ENCODE assay signal across 15 cellular contexts in the genomic region with DNA sequence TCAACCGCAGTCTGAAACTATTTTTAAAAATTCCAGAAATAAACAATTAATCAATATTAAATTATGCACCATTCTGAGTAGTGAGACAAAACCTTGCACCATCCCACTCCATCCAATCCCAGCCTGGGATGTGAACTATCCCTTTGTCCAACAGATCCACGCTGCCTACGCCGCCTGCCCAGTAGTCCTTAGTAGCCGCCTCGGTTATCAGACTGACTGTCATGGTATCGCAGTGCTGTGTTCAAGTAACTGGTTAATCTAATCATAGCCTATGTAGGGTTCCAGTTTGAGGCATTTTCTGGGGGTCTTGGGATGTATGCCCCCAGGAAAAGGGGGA.
DNase-seq lines count a peak whose midpoint lies in the region; ATAC-seq and TF ChIP-seq lines count a peak whose summit lies in the region.
"Had no signal": no experiment of that assay in that cellular context is flagged by ENCODE, and none has a peak within 500 bp of the region (broad histone marks: within the 10 kb centered on the region; RNA-seq: fewer than 3 reads in every experiment).

No MANE protein-coding gene starts in this region.

- intact Hi-C loops in upper lobe of right lung (cut with DNase I) = no loop called here

- H2BK12ac ChIP-seq in mesenchymal stem cell (ENCODE audit: low read length in 2 of 2) = peak overlapping the region; percentile 16 to 87

- peak overlapping the region; percentile 85 for H4K91ac ChIP-seq in mesenchymal stem cell (ENCODE audit: low read length)

- no peak overlapping the region for H3K4ac ChIP-seq in mesenchymal stem cell (ENCODE audit: low read depth in 1 of 2, low read length in 2 of 2)

- ATAC-seq in upper lobe of right lung = peak; percentile 43
- ATAC-seq in naive thymus-derived CD8-positive, alpha-beta T cell = no peak
- ATAC-seq: K562 had no signal

- peak overlapping the region; percentile 42 for H2BK120ac ChIP-seq in mesenchymal stem cell (ENCODE audit: low read depth, low read length)

- H3K27ac ChIP-seq in RWPE1 (peak overlapping the region; percentile 96), esophagus (ENCODE audit: low read depth in 2 of 2, low read length in 1 of 2) (peak overlapping the region; percentile 75 to 94), mesenchymal stem cell (ENCODE audit: low read length, poor library complexity, severe bottlenecking) (peak overlapping the region; percentile 17), upper lobe of right lung (peak overlapping the region; percentile 24)

- H2BK5ac ChIP-seq in mesenchymal stem cell (ENCODE audit: low read depth, low read length, poor library complexity, severe bottlenecking) = no peak overlapping the region

- H3K4me1 ChIP-seq in esophagus (ENCODE audit: control insufficient read depth in 2 of 2, insufficient read depth in 2 of 2, low read length in 1 of 2) = peaks cover 0 to 6% of the 10 kb centered on the region in 2 donors
- H3K4me1 ChIP-seq in mesenchymal stem cell (ENCODE audit: control insufficient read depth, insufficient read depth, low read depth, low read length) = peaks cover 6% of the 10 kb centered on the region
- H3K4me1 ChIP-seq in upper lobe of right lung = no peaks in the 10 kb centered on the region

- TF ChIP-seq CTCF in RWPE1 (conservative IDR thresholded peaks at IDR 0.05; ENCODE audit: low read depth) (no peak), upper lobe of right lung (IDR thresholded peaks at IDR 0.05) (no peak)

- H3K27ac Mint-ChIP-seq in naive thymus-derived CD8-positive, alpha-beta T cell = no peak overlapping the region
- H3K27ac Mint-ChIP-seq: activated naive CD8-positive, alpha-beta T cell treated with anti-CD3 and anti-CD28 coated beads, Interleukin-2, amount 10 ng/mL, durations not matched to agents 7 days and 5 days had no signal

- H3K36me3 ChIP-seq in esophagus (ENCODE audit: control insufficient read depth in 2 of 2, insufficient read depth in 2 of 2, low read length in 1 of 2) (no peaks in the 10 kb centered on the region), mesenchymal stem cell (ENCODE audit: control insufficient read depth in 1 of 2, insufficient read depth in 2 of 2, low read depth in 1 of 2, low read length in 2 of 2) (no peaks in the 10 kb centered on the region), upper lobe of right lung (no peaks in the 10 kb centered on the region)

- H3K4me3 ChIP-seq in esophagus (ENCODE audit: low read depth in 1 of 2, low read length in 2 of 2) = no peak overlapping the region
- H3K4me3 ChIP-seq in mesenchymal stem cell (ENCODE audit: insufficient read depth in 1 of 2, low read depth in 1 of 2, low read length in 2 of 2) = peak overlapping the region in 1 of 2 experiments; percentile 45
- H3K4me3 ChIP-seq in upper lobe of right lung = no peak overlapping the region
- H3K4me3 ChIP-seq: K562 had no signal

- no peaks in the 10 kb centered on the region for H3K36me3 Mint-ChIP-seq in naive thymus-derived CD8-positive, alpha-beta T cell
- H3K36me3 Mint-ChIP-seq: activated naive CD8-positive, alpha-beta T cell treated with anti-CD3 and anti-CD28 coated beads, Interleukin-2, amount 10 ng/mL, durations not matched to agents 7 days and 5 days; mesothelial cell of epicardium had no signal

- H3K4me1 Mint-ChIP-seq in naive thymus-derived CD8-positive, alpha-beta T cell = peaks cover 0 to 3% (median 0%) of the 10 kb centered on the region in 4 donors
- H3K4me1 Mint-ChIP-seq: activated naive CD8-positive, alpha-beta T cell treated with anti-CD3 and anti-CD28 coated beads, Interleukin-2, amount 10 ng/mL, durations not matched to agents 7 days and 5 days had no signal

- 83 to 92% methylated on average over 7 of the region's 7 CpGs for WGBS in esophagus, 2 donors
- 100% methylated on average over 6 of the region's 7 CpGs for WGBS in mesenchymal stem cell

- peaks cover 0 to 10% (median 0%) of the 10 kb centered on the region in 5 donors for H3K27me3 Mint-ChIP-seq in naive thymus-derived CD8-positive, alpha-beta T cell

- H3K23ac ChIP-seq in mesenchymal stem cell (ENCODE audit: low read length in 2 of 2) = no peak overlapping the region

- DNase-seq in RWPE1 (ENCODE audit: low spot score) (no peak), mesenchymal stem cell (no peak), upper lobe of right lung (no peak), retina (no peak), NCI-H524 (lab: John Stamatoyannopoulos, UW) (no peak)
- DNase-seq in naive thymus-derived CD8-positive, alpha-beta T cell = no peak
- DNase-seq: activated CD8-positive, alpha-beta memory T cell treated with anti-CD3 and anti-CD28 coated beads for 24 hours; activated naive CD8-positive, alpha-beta T cell treated with anti-CD3 and anti-CD28 coated beads, Interleukin-2, amount 10 ng/mL, durations not matched to agents 7 days and 5 days; caudate nucleus; hippocampal formation; NCI-H2029; NCI-H510A treated with DMSO at 0.1 percent for 48 hours had no signal

- peak overlapping the region; percentile 74 for H4K8ac ChIP-seq in mesenchymal stem cell (ENCODE audit: low read length)

- CTCF ChIA-PET in RWPE1 (lab: Yijun Ruan, JAX) = interaction anchor here (2.2 kb wide), 1 partner anchor 188 kb away, joined by 10 read pairs; no protein-coding TSS in a partner anchor

- H2BK15ac ChIP-seq in mesenchymal stem cell (ENCODE audit: low read depth, poor library complexity, severe bottlenecking) = no peak overlapping the region

- H2AK5ac ChIP-seq in mesenchymal stem cell (ENCODE audit: low read length, severe bottlenecking) = no peak overlapping the region

- no peak overlapping the region for H3K14ac ChIP-seq in mesenchymal stem cell (ENCODE audit: low read length in 2 of 2)

- peak overlapping the region; percentile 29 to 96 for H3K18ac ChIP-seq in mesenchymal stem cell (ENCODE audit: low read depth in 1 of 2, low read length in 2 of 2)

- no peak overlapping the region for H2AFZ ChIP-seq in mesenchymal stem cell (ENCODE audit: low read depth, low read length)

- no peak overlapping the region for H3K4me2 ChIP-seq in mesenchymal stem cell (ENCODE audit: low read length, poor library complexity, severe bottlenecking)

- H3K9me3 ChIP-seq in esophagus (ENCODE audit: control insufficient read depth in 2 of 2, insufficient read depth in 1 of 2, low read depth in 1 of 2, low read length in 1 of 2) = no peaks in the 10 kb centered on the region
- no peaks in the 10 kb centered on the region for H3K9me3 ChIP-seq in mesenchymal stem cell (ENCODE audit: control insufficient read depth, low read length)
- no peaks in the 10 kb centered on the region for H3K9me3 ChIP-seq in upper lobe of right lung

- H3K9ac ChIP-seq in mesenchymal stem cell (ENCODE audit: low read length) = peak overlapping the region; percentile 59

- H3K27me3 ChIP-seq in esophagus (ENCODE audit: control insufficient read depth in 1 of 2, insufficient read depth in 2 of 2, low read length in 2 of 2) (no peaks in the 10 kb centered on the region), mesenchymal stem cell (ENCODE audit: control insufficient read depth in 1 of 2, insufficient read depth in 1 of 2, low read length in 2 of 2) (no peaks in the 10 kb centered on the region), upper lobe of right lung (no peaks in the 10 kb centered on the region)

- H3K4me3 Mint-ChIP-seq in naive thymus-derived CD8-positive, alpha-beta T cell = no peak overlapping the region
- H3K4me3 Mint-ChIP-seq: activated naive CD8-positive, alpha-beta T cell treated with anti-CD3 and anti-CD28 coated beads, Interleukin-2, amount 10 ng/mL, durations not matched to agents 7 days and 5 days; mesothelial cell of epicardium had no signal

- no peaks in the 10 kb centered on the region for H3K79me1 ChIP-seq in mesenchymal stem cell (replicated peaks; ENCODE audit: low read length, poor library complexity, severe bottlenecking)

- no peaks in the 10 kb centered on the region for H3K9me3 Mint-ChIP-seq in naive thymus-derived CD8-positive, alpha-beta T cell
- H3K9me3 Mint-ChIP-seq: activated naive CD8-positive, alpha-beta T cell treated with anti-CD3 and anti-CD28 coated beads, Interleukin-2, amount 10 ng/mL, durations not matched to agents 7 days and 5 days; mesothelial cell of epicardium had no signal

- POLR2A ChIA-PET in RWPE1 (lab: Yijun Ruan, JAX; ENCODE audit: low non-redundant PET) = no interaction called here
- POLR2A ChIA-PET in naive thymus-derived CD8-positive, alpha-beta T cell (lab: Charles Lee) = no interaction called here

Comparison
In these comparisons a context has a peak if more than half of its experiments do, and no peak if none do; other contexts are left out.
1. H3K27ac ChIP-seq: peak in every context shown above with its lines; median percentile 96 in RWPE1; 84 in esophagus; 24 in upper lobe of right lung; 17 in mesenchymal stem cell.